ENCODE assay signal across 8 cellular contexts in genomic region chr1:48697066-48697707, GRCh38.
DNase-seq lines count a peak whose midpoint lies in the region; ATAC-seq and TF ChIP-seq lines count a peak whose summit lies in the region.

No MANE protein-coding gene starts in this region.

- no peak for TF ChIP-seq EP300 in gastroesophageal sphincter (IDR thresholded peaks at IDR 0.05)

- H3K4me3 ChIP-seq in BLaER1 treated with 17β-estradiol and CSF1 and Interleukin-3, amounts not matched to agents 10 nM and 100 nM = no peak overlapping the region
- H3K4me3 ChIP-seq in OCI-LY7 (ENCODE audit: low read depth, low read length, poor library complexity, severe bottlenecking) = no peak overlapping the region
- no peak overlapping the region for H3K4me3 ChIP-seq in gastroesophageal sphincter
- no peak overlapping the region for H3K4me3 ChIP-seq in parathyroid adenoma (ENCODE audit: low read depth, low read length)

- no peaks in the 10 kb centered on the region for H3K9me2 ChIP-seq in OCI-LY7 (ENCODE audit: insufficient read depth, low read length)

- no peaks in the 10 kb centered on the region for H3K27me3 ChIP-seq in BLaER1 treated with 17β-estradiol and CSF1 and Interleukin-3, amounts not matched to agents 10 nM and 100 nM
- peaks cover 26% of the 10 kb centered on the region for H3K27me3 ChIP-seq in gastroesophageal sphincter
- no peaks in the 10 kb centered on the region for H3K27me3 ChIP-seq in parathyroid adenoma (ENCODE audit: control insufficient read depth, insufficient read depth, low read length)

- no peaks in the 10 kb centered on the region for H4K20me1 ChIP-seq in BLaER1 treated with 17β-estradiol and CSF1 and Interleukin-3, amounts not matched to agents 10 nM and 100 nM
- H4K20me1 ChIP-seq in OCI-LY7 (ENCODE audit: insufficient read depth, low read length) = no peaks in the 10 kb centered on the region

- ATAC-seq in GM18868 (IDR thresholded peaks at IDR 0.05; ENCODE audit: unreplicated experiment) (peak; percentile 78), HG03442 (IDR thresholded peaks at IDR 0.05; ENCODE audit: unreplicated experiment) (peak; percentile 75), gastroesophageal sphincter (no peak)

- peak overlapping the region in 3 of 11 experiments; percentile 12 to 31 (median 27); a peak in 1 of 22 replicates for H3K27ac ChIP-seq in BLaER1 treated with 17β-estradiol and CSF1 and Interleukin-3, amounts not matched to agents 10 nM and 100 nM
- H3K27ac ChIP-seq in OCI-LY7 (ENCODE audit: low read depth, low read length, poor library complexity, severe bottlenecking) (no peak overlapping the region), gastroesophageal sphincter (no peak overlapping the region), parathyroid adenoma (no peak overlapping the region)

- H3K9ac ChIP-seq in BLaER1 treated with 17β-estradiol and CSF1 and Interleukin-3, amounts not matched to agents 10 nM and 100 nM = no peak overlapping the region
- H3K9ac ChIP-seq in parathyroid adenoma = no peak overlapping the region

- no peak for TF ChIP-seq POLR2A in gastroesophageal sphincter (IDR thresholded peaks at IDR 0.05)

- no TSS peak for BruUV-seq in OCI-LY7 (replicated peaks; lab: Mats Ljungman, UMichigan)

- TF ChIP-seq CTCF in OCI-LY7 (conservative IDR thresholded peaks at IDR 0.05; ENCODE audit: low read length) (peak; percentile 93), gastroesophageal sphincter (IDR thresholded peaks at IDR 0.05) (peak; percentile 63 to 93 (median 81)), parathyroid adenoma (IDR thresholded peaks at IDR 0.05) (peak; percentile 80)

- H3K4me1 ChIP-seq in BLaER1 treated with 17β-estradiol and CSF1 and Interleukin-3, amounts not matched to agents 10 nM and 100 nM = peaks cover 0 to 37% (median 18%) of the 10 kb centered on the region in 10 experiments; a peak in 13 of 20 replicates
- H3K4me1 ChIP-seq in OCI-LY7 (ENCODE audit: insufficient read depth, low read length, poor library complexity, severe bottlenecking) (no peaks in the 10 kb centered on the region), gastroesophageal sphincter (no peaks in the 10 kb centered on the region), parathyroid adenoma (no peaks in the 10 kb centered on the region)

- peak overlapping the region in 9 of 11 experiments; percentile 4 to 57 (median 23); a peak in 14 of 22 replicates for H3K4me2 ChIP-seq in BLaER1 treated with 17β-estradiol and CSF1 and Interleukin-3, amounts not matched to agents 10 nM and 100 nM
- H3K4me2 ChIP-seq in OCI-LY7 (ENCODE audit: low read length) = no peak overlapping the region
- H3K4me2 ChIP-seq in parathyroid adenoma (ENCODE audit: low read length) = no peak overlapping the region

- no peaks in the 10 kb centered on the region for H3K9me3 ChIP-seq in BLaER1 treated with 17β-estradiol and CSF1 and Interleukin-3, amounts not matched to agents 10 nM and 100 nM (replicated peaks in 1 of 11)
- H3K9me3 ChIP-seq in OCI-LY7 (ENCODE audit: low read length) (no peaks in the 10 kb centered on the region), gastroesophageal sphincter (no peaks in the 10 kb centered on the region), parathyroid adenoma (ENCODE audit: control insufficient read depth, low read length) (no peaks in the 10 kb centered on the region)

- intact Hi-C loops in OCI-LY7 (cut with micrococcal nuclease; ENCODE audit: unreplicated experiment) = loop anchor here (10.0 kb wide), 1 partner anchor 142 kb away; no protein-coding TSS in a partner anchor

- 17% methylated on average over 5 of the region's 5 CpGs for WGBS in gastroesophageal sphincter (ENCODE audit: low coverage in 1 of 2), 2 donors

- no peak overlapping the region for H2AFZ ChIP-seq in OCI-LY7 (ENCODE audit: low read length)
- no peak overlapping the region for H2AFZ ChIP-seq in parathyroid adenoma

- peak; percentile 49 for DNase-seq in OCI-LY7 (ENCODE audit: low spot score)
- DNase-seq in activated T-cell treated with anti-CD3 and anti-CD28 coated beads, Interleukin-2, amount 50 U/mL, for 48 hours = peak; percentile 78 to 83
- no peak for DNase-seq in amniotic stem cell (lab: John Stamatoyannopoulos, UW)

- H3K79me2 ChIP-seq in OCI-LY7 (ENCODE audit: insufficient read depth, low read depth, low read length) (no peaks in the 10 kb centered on the region), parathyroid adenoma (no peaks in the 10 kb centered on the region)

- CTCF ChIA-PET in OCI-LY7 (lab: Charles Lee; ENCODE audit: unreplicated experiment) = interaction anchor here (0.6 to 1.3 kb wide), 3 partner anchors 22 to 61 kb away, joined by 3 to 5 read pairs (median 3); no protein-coding TSS in a partner anchor

- H3K36me3 ChIP-seq in BLaER1 treated with 17β-estradiol and CSF1 and Interleukin-3, amounts not matched to agents 10 nM and 100 nM = no peaks in the 10 kb centered on the region
- H3K36me3 ChIP-seq in OCI-LY7 (ENCODE audit: insufficient read depth, low read length) (no peaks in the 10 kb centered on the region), gastroesophageal sphincter (no peaks in the 10 kb centered on the region), parathyroid adenoma (ENCODE audit: control insufficient read depth, insufficient read depth, low read length) (no peaks in the 10 kb centered on the region)

- POLR2A ChIA-PET in OCI-LY7 (lab: Charles Lee) = interaction anchor here (1.3 kb wide), 1 partner anchor 20 kb away, joined by 3 read pairs; no protein-coding TSS in a partner anchor

Comparison
In these comparisons a context has a peak if more than half of its experiments do, and no peak if none do; other contexts are left out.
1. H3K4me2 ChIP-seq: peak in BLaER1 treated with 17β-estradiol and CSF1 and Interleukin-3, amounts not matched to agents 10 nM and 100 nM (9 of 11); none in OCI-LY7 (single experiment) and parathyroid adenoma (single experiment).
2. Peak in every context shown above with its lines, with median percentiles within 50 percentile points of each other: CTCF ChIP-seq.